ENCODE assay signal across 8 cellular contexts in the genomic region with DNA sequence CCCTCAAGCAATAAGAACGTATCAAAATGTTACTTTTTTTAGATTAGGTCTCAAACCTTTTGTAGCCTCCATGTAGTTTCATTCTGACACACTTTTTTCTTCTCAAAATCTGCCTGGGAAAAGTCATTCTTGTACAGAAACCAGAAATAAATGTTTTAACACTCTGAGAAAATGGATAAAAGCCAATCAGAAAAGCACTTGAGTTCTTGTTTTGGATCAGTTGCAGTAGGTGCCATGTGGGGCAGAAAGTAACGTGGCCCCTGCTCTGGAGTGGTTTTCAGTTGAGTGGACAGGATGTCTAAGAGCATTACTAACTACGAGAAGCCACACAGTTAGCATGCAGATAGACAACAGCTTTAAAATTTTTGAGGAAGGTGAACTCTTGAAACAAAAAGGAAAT. TPM values are rescaled to one million over a fixed set of nuclear protein-coding genes. Genes with fewer than 3 reads are reported as not detected.
DNase-seq lines count a peak whose midpoint lies in the region; ATAC-seq lines count a peak whose summit lies in the region.

No MANE protein-coding gene starts in this region.

- H3K27ac Mint-ChIP-seq in activated CD4-positive, alpha-beta memory T cell treated with anti-CD3 and anti-CD28 coated beads for 36 hours: peak overlapping the region; percentile 80

- no peak overlapping the region for H3K4me3 Mint-ChIP-seq in activated CD4-positive, alpha-beta memory T cell treated with anti-CD3 and anti-CD28 coated beads for 36 hours

- H3K36me3 Mint-ChIP-seq in activated CD4-positive, alpha-beta memory T cell treated with anti-CD3 and anti-CD28 coated beads for 36 hours: peaks cover 15% of the 10 kb centered on the region

- H3K27me3 Mint-ChIP-seq in activated CD4-positive, alpha-beta memory T cell treated with anti-CD3 and anti-CD28 coated beads for 36 hours: no peaks in the 10 kb centered on the region

- intact Hi-C loops in activated CD4-positive, alpha-beta memory T cell treated with anti-CD3 and anti-CD28 coated beads for 36 hours (cut with micrococcal nuclease): loop anchor here (1.0 to 2.0 kb wide), 8 partner anchors 8 to 69 kb away; a partner anchor contains a TSS

- peaks cover 85% of the 10 kb centered on the region for H3K4me1 Mint-ChIP-seq in activated CD4-positive, alpha-beta memory T cell treated with anti-CD3 and anti-CD28 coated beads for 36 hours (ENCODE audit: low read depth)

- POLR2A ChIA-PET in activated CD4-positive, alpha-beta memory T cell treated with anti-CD3 and anti-CD28 coated beads for 36 hours (lab: Charles Lee): interaction anchor here (1.0 to 3.8 kb wide), 12 partner anchors 8 to 88 kb away, joined by 3 to 18 read pairs (median 4); a partner anchor contains a TSS

- CTCF ChIA-PET in activated CD4-positive, alpha-beta memory T cell treated with anti-CD3 and anti-CD28 coated beads for 36 hours (lab: Charles Lee): interaction anchor here (0.8 to 2.5 kb wide), 7 partner anchors 10 to 148 kb away, joined by 3 to 13 read pairs (median 7); no protein-coding TSS in a partner anchor

- H3K9me3 Mint-ChIP-seq in activated CD4-positive, alpha-beta memory T cell treated with anti-CD3 and anti-CD28 coated beads for 36 hours: no peaks in the 10 kb centered on the region

- ATAC-seq in HG02943 (IDR thresholded peaks at IDR 0.05; ENCODE audit: low read depth, unreplicated experiment): peak; percentile 85
- peak; percentile 80 for ATAC-seq in stimulated activated naive CD8-positive, alpha-beta T cell treated with anti-CD3 and anti-CD28 coated beads, Interleukin-15, Interleukin-2, amounts not matched to agents 100 U/mL and 50 U/mL, for 24 hours
- no peak for ATAC-seq in left lobe of liver

- DNase-seq in activated effector memory CD4-positive, alpha-beta T cell treated with anti-CD3 and anti-CD28 coated beads, Interleukin-2, amount 50 U/mL, for 16 hours: peak; percentile 74
- DNase-seq in activated effector memory CD4-positive, alpha-beta T cell treated with Interleukin-2 at 50 U/mL for 16 hours: no peak
- DNase-seq in activated CD4-positive, alpha-beta memory T cell treated with anti-CD3 and anti-CD28 coated beads for 36 hours: peak; percentile 87
- DNase-seq in stimulated activated naive CD8-positive, alpha-beta T cell treated with anti-CD3 and anti-CD28 coated beads, Interleukin-15, Interleukin-2, amounts not matched to agents 100 U/mL and 50 U/mL, for 24 hours: peak; percentile 53
- no peak for DNase-seq in middle frontal gyrus (ENCODE audit: extremely low spot score, low spot score)
- no peak for DNase-seq in NCI-H524 (lab: John Stamatoyannopoulos, UW)
- DNase-seq in left lobe of liver (ENCODE audit: low spot score): no peak

RNA-seq across cellular contexts. Expression of a gene that starts 19.1 kb away (rescaled TPM):
- 10 to 100 TPM; 46.4 to 47.1 TPM for total RNA-seq in activated CD4-positive, alpha-beta memory T cell treated with anti-CD3 and anti-CD28 coated beads for 36 hours
- total RNA-seq in left lobe of liver: 0.70 TPM

RNA-seq across cellular contexts. Expression of a gene that starts 29.9 kb away (rescaled TPM):
- total RNA-seq in activated CD4-positive, alpha-beta memory T cell treated with anti-CD3 and anti-CD28 coated beads for 36 hours: 1 to 10 TPM; 2.4 to 2.8 TPM
- 0.15 TPM for total RNA-seq in left lobe of liver

Comparison
In these comparisons a context has a peak if more than half of its experiments do, and no peak if none do; other contexts are left out.
1. DNase-seq: peak in activated effector memory CD4-positive, alpha-beta T cell treated with anti-CD3 and anti-CD28 coated beads, Interleukin-2, amount 50 U/mL, for 16 hours (single experiment), activated CD4-positive, alpha-beta memory T cell treated with anti-CD3 and anti-CD28 coated beads for 36 hours (single experiment) and stimulated activated naive CD8-positive, alpha-beta T cell treated with anti-CD3 and anti-CD28 coated beads, Interleukin-15, Interleukin-2, amounts not matched to agents 100 U/mL and 50 U/mL, for 24 hours (single experiment); none in activated effector memory CD4-positive, alpha-beta T cell treated with Interleukin-2 at 50 U/mL for 16 hours (single experiment), middle frontal gyrus (single experiment), NCI-H524 (0 of 2) and left lobe of liver (single experiment).
2. RNA of a gene that starts 19.1 kb away (total RNA-seq): 46.4 to 47.1 TPM in activated CD4-positive, alpha-beta memory T cell treated with anti-CD3 and anti-CD28 coated beads for 36 hours; 0.70 TPM in left lobe of liver (single experiment); every median in the first group is over 10 times any median in the second.